ENCODE assay signal across 9 cellular contexts in genomic region chr5:91556-92263, GRCh38. TPM values are rescaled to one million over a fixed set of nuclear protein-coding genes. Genes with fewer than 3 reads are reported as not detected.
DNase-seq lines count a peak whose midpoint lies in the region; ATAC-seq and TF ChIP-seq lines count a peak whose summit lies in the region.
"Had no signal": no experiment of that assay in that cellular context is flagged by ENCODE, and none has a peak within 500 bp of the region (broad histone marks: within the 10 kb centered on the region; RNA-seq: fewer than 3 reads in every experiment).

PLEKHG4B (plus strand) TSS chr5:92168; CDS start chr5:92232, 64 bp downstream.

- no peak for TF ChIP-seq POLR2A in esophagus squamous epithelium (IDR thresholded peaks at IDR 0.05)

- DNase-seq in activated CD4-positive, alpha-beta T cell treated with anti-CD3 and anti-CD28 coated beads for 48 hours = peak; percentile 37
- no peak for DNase-seq in activated CD4-positive, alpha-beta T cell treated with anti-CD3 and anti-CD28 coated beads, Interleukin-2, amount 50 U/mL, for 48 hours
- DNase-seq in NCI-H526 (lab: John Stamatoyannopoulos, UW) (peak; percentile 69 to 97), esophagus squamous epithelium (lab: John Stamatoyannopoulos, UW) (no peak)

- no peak for TF ChIP-seq CTCF in esophagus squamous epithelium (IDR thresholded peaks at IDR 0.05)

- 40% methylated on average over 5 of the region's 57 CpGs; no CpG with 5 or more reads in 1 of the 2 donors for WGBS in esophagus squamous epithelium, 2 donors

- H3K27ac ChIP-seq in esophagus squamous epithelium = no peak within 1 kb of the TSS

- intact Hi-C loops in esophagus squamous epithelium (cut with DNase I) = no loop called here

- H3K4me1 ChIP-seq in esophagus squamous epithelium (peaks cover 0 to 13% (median 3%) of the 10 kb centered on the region in 3 donors), skeletal muscle satellite cell (ENCODE audit: control insufficient read depth, insufficient read depth, low read length) (no peaks in the 10 kb centered on the region)

- peak within 1 kb of the TSS; percentile 17 to 59 (median 39) for H3K4me3 ChIP-seq in esophagus squamous epithelium
- no peak within 1 kb of the TSS for H3K4me3 ChIP-seq in skeletal muscle satellite cell (ENCODE audit: low read length)

- ATAC-seq in HG02588 (IDR thresholded peaks at IDR 0.05; ENCODE audit: unreplicated experiment) (no peak), HG03432 (IDR thresholded peaks at IDR 0.05; ENCODE audit: unreplicated experiment) (no peak), HG03565 (IDR thresholded peaks at IDR 0.05; ENCODE audit: unreplicated experiment) (no peak)

- peak within 1 kb of the TSS; percentile 32 for H3K4me2 ChIP-seq in skeletal muscle satellite cell (ENCODE audit: low read length)

- no peaks in the 10 kb centered on the region for H3K36me3 ChIP-seq in esophagus squamous epithelium
- H3K36me3 ChIP-seq in skeletal muscle satellite cell (ENCODE audit: insufficient read depth, low read length) = no peaks in the 10 kb centered on the region

- H3K9ac ChIP-seq in skeletal muscle satellite cell (ENCODE audit: low read depth, low read length) = no peak within 1 kb of the TSS

- H3K9me3 ChIP-seq in esophagus squamous epithelium = no peaks in the 10 kb centered on the region
- no peaks in the 10 kb centered on the region for H3K9me3 ChIP-seq in skeletal muscle satellite cell (replicated peaks; ENCODE audit: low read length)

- peaks cover 0 to 91% (median 4%) of the 10 kb centered on the region in 4 donors for H3K27me3 ChIP-seq in esophagus squamous epithelium
- H3K27me3 ChIP-seq in skeletal muscle satellite cell (ENCODE audit: control insufficient read depth, insufficient read depth, low read length) = peaks cover 75% of the 10 kb centered on the region

RNA-seq across cellular contexts. Expression of gene PLEKHG4B, which starts in this region (rescaled TPM):
- 1 to 10 TPM in 1 of 4 donors, under 1 TPM in 3; 0.12 to 1.2 (median 0.21) TPM for total RNA-seq in esophagus squamous epithelium
- not detected in 2 replicates for total RNA-seq in skeletal muscle satellite cell (2012; rRNA removed)
- total RNA-seq: T-helper 1 cell treated with Interleukin-12 subunit alpha and Interleukin-12 subunit beta and Interleukin-4 antibody, amounts not matched to agents 30 ng/mL and 1 ng/mL, for 36 hours had no signal

Comparison
In these comparisons a context has a peak if more than half of its experiments do, and no peak if none do; other contexts are left out.
1. DNase-seq: peak in activated CD4-positive, alpha-beta T cell treated with anti-CD3 and anti-CD28 coated beads for 48 hours (single experiment) and NCI-H526 (2 of 2); none in activated CD4-positive, alpha-beta T cell treated with anti-CD3 and anti-CD28 coated beads, Interleukin-2, amount 50 U/mL, for 48 hours (0 of 2) and esophagus squamous epithelium (single experiment).